In genomic region chr3:44402548-44402947, GRCh38 we compare ENCODE assay signal across 22 cellular contexts.
"Had no signal": no experiment of that assay in that cellular context is flagged by ENCODE, and none has a peak within 500 bp of the region (broad histone marks: within the 10 kb centered on the region; RNA-seq: fewer than 3 reads in every experiment).

No MANE protein-coding gene starts in this region.

- H3K9me3 Mint-ChIP-seq: effector memory CD8-positive, alpha-beta T cell; memory B cell; natural killer cell; stimulated activated effector memory CD8-positive, alpha-beta T cell treated with anti-CD3 and anti-CD28 coated beads, Interleukin-12 subunit alpha, Interleukin-12 subunit beta, amount 100 ng/mL, for 72 hours had no signal

- DNase-seq: central memory CD4-positive, alpha-beta T cell; effector memory CD8-positive, alpha-beta T cell; erythroblast; esophagus squamous epithelium; foreskin melanocyte; glutamatergic neuron; kidney; natural killer cell; sigmoid colon; stimulated activated CD4-positive, alpha-beta T cell treated with anti-CD3 and anti-CD28 coated beads, Interleukin-2, amount 100 ng/mL, for 24 hours; stimulated activated CD4-positive, alpha-beta T cell treated with anti-CD3 and anti-CD28 coated beads, Interleukin-4, amount 100 ng/mL, for 24 hours; stimulated activated naive CD4-positive, alpha-beta T cell treated with Interleukin-2 at 50 U/mL for 16 hours; stomach; thyroid gland; trophoblast cell had no signal

- H3K27me3 ChIP-seq: esophagus squamous epithelium, hepatocyte, sigmoid colon, stomach, thyroid gland had no signal

- H3K4me2 ChIP-seq: hepatocyte had no signal

- H3K27ac ChIP-seq: coronary artery, esophagus squamous epithelium, hepatocyte, parathyroid adenoma, sigmoid colon, stomach, thyroid gland had no signal

- H3K27ac Mint-ChIP-seq: effector memory CD8-positive, alpha-beta T cell; memory B cell; natural killer cell; progenitor cell of endocrine pancreas; stimulated activated effector memory CD8-positive, alpha-beta T cell treated with anti-CD3 and anti-CD28 coated beads, Interleukin-12 subunit alpha, Interleukin-12 subunit beta, amount 100 ng/mL, for 72 hours had no signal

- H3K4me1 ChIP-seq: esophagus squamous epithelium, parathyroid adenoma, sigmoid colon, stomach, thyroid gland had no signal

- H2AFZ ChIP-seq: hepatocyte, parathyroid adenoma had no signal

- H3K4me1 Mint-ChIP-seq: memory B cell; natural killer cell; stimulated activated effector memory CD8-positive, alpha-beta T cell treated with anti-CD3 and anti-CD28 coated beads, Interleukin-12 subunit alpha, Interleukin-12 subunit beta, amount 100 ng/mL, for 72 hours had no signal

- H3K9ac ChIP-seq: parathyroid adenoma had no signal

- H3K4me3 Mint-ChIP-seq: effector memory CD8-positive, alpha-beta T cell; memory B cell; natural killer cell; stimulated activated effector memory CD8-positive, alpha-beta T cell treated with anti-CD3 and anti-CD28 coated beads, Interleukin-12 subunit alpha, Interleukin-12 subunit beta, amount 100 ng/mL, for 72 hours had no signal

- ATAC-seq: effector memory CD8-positive, alpha-beta T cell; natural killer cell; stimulated activated effector memory CD8-positive, alpha-beta T cell treated with anti-CD3 and anti-CD28 coated beads, Interleukin-12 subunit alpha, Interleukin-12 subunit beta, amount 100 ng/mL, for 72 hours had no signal

- H3K4me3 ChIP-seq: coronary artery, esophagus squamous epithelium, hepatocyte, lung, sigmoid colon, stomach, thyroid gland had no signal

- H3K27me3 Mint-ChIP-seq: effector memory CD8-positive, alpha-beta T cell; memory B cell; progenitor cell of endocrine pancreas had no signal

- H3K9me3 ChIP-seq: esophagus squamous epithelium, sigmoid colon, stomach, thyroid gland had no signal
